37 cellular contexts compared by ENCODE assay signal in genomic region chr7:105902325-105902911, GRCh38.
"Had no signal": no experiment of that assay in that cellular context is flagged by ENCODE, and none has a peak within 500 bp of the region (broad histone marks: within the 10 kb centered on the region; RNA-seq: fewer than 3 reads in every experiment).

No MANE protein-coding gene starts in this region.

- H3K9me3 ChIP-seq: ascending aorta had no signal

- H3K36me3 ChIP-seq: ascending aorta, cardiac muscle cell had no signal

- DNase-seq: activated CD4-positive, alpha-beta memory T cell treated with anti-CD3 and anti-CD28 coated beads, Interleukin-2, amount 10 ng/mL, durations not matched to agents 7 days and 5 days; activated CD4-positive, alpha-beta T cell treated with anti-CD3 and anti-CD28 coated beads for 1 hour; activated CD4-positive, alpha-beta T cell treated with anti-CD3 and anti-CD28 coated beads for 36 hours; activated CD4-positive, alpha-beta T cell treated with anti-CD3 and anti-CD28 coated beads for 48 hours; activated CD4-positive, alpha-beta T cell treated with anti-CD3 and anti-CD28 coated beads, Interleukin-2, amount 10 ng/mL, durations not matched to agents 7 days and 5 days; activated CD4-positive, alpha-beta T cell treated with anti-CD3 and anti-CD28 coated beads, Interleukin-2, amount 50 U/mL, for 48 hours; activated CD4-positive, CD25-positive, alpha-beta regulatory T cell; activated CD8-positive, alpha-beta memory T cell treated with anti-CD3 and anti-CD28 coated beads for 24 hours; activated CD8-positive, alpha-beta memory T cell treated with anti-CD3 and anti-CD28 coated beads, Interleukin-2, amount 10 ng/mL, durations not matched to agents 7 days and 5 days; activated CD8-positive, alpha-beta memory T cell treated with anti-CD3 and anti-CD28 coated beads, Interleukin-2, amount 50 U/mL, for 48 hours; activated CD8-positive, alpha-beta T cell treated with anti-CD3 and anti-CD28 coated beads, Interleukin-2, amount 10 ng/mL, durations not matched to agents 7 days and 5 days; activated effector memory CD4-positive, alpha-beta T cell treated with Interleukin-2 at 50 U/mL for 16 hours; activated gamma-delta T cell; activated naive CD4-positive, alpha-beta T cell treated with anti-CD3 and anti-CD28 coated beads, Interleukin-2, amount 10 ng/mL, durations not matched to agents 7 days and 5 days; activated naive CD4-positive, alpha-beta T cell treated with Interleukin-2 at 50 U/mL for 16 hours; activated naive CD8-positive, alpha-beta T cell treated with anti-CD3 and anti-CD28 coated beads, Interleukin-2, amount 10 ng/mL, durations not matched to agents 7 days and 5 days; activated naive CD8-positive, alpha-beta T cell treated with anti-CD3 and anti-CD28 coated beads, Interleukin-2, amount 50 U/mL, for 24 hours; activated T-cell treated with anti-CD3 and anti-CD28 coated beads, Interleukin-2, amount 50 U/mL, for 24 hours; activated T-cell treated with anti-CD3 and anti-CD28 coated beads, Interleukin-2, amount 50 U/mL, for 48 hours; amygdala; anterior cingulate cortex; caudate nucleus; cerebellar nuclear complex; T-helper 2 cell; T-helper 9 cell had no signal

- H3K4me3 ChIP-seq: ascending aorta, cardiac muscle cell had no signal

- H3K9me3 Mint-ChIP-seq: activated CD4-positive, alpha-beta memory T cell treated with anti-CD3 and anti-CD28 coated beads, Interleukin-2, amount 10 ng/mL, durations not matched to agents 7 days and 5 days; activated CD4-positive, alpha-beta T cell treated with anti-CD3 and anti-CD28 coated beads, Interleukin-2, amount 10 ng/mL, durations not matched to agents 7 days and 5 days; activated naive CD4-positive, alpha-beta T cell treated with anti-CD3 and anti-CD28 coated beads, Interleukin-2, amount 10 ng/mL, durations not matched to agents 7 days and 5 days; activated naive CD4-positive, alpha-beta T cell treated with anti-CD3 and anti-CD28 coated beads, Interleukin-2, amount 50 U/mL, for 24 hours; activated naive CD8-positive, alpha-beta T cell treated with anti-CD3 and anti-CD28 coated beads, Interleukin-2, amount 10 ng/mL, durations not matched to agents 7 days and 5 days; activated naive CD8-positive, alpha-beta T cell treated with anti-CD3 and anti-CD28 coated beads, Interleukin-2, amount 50 U/mL, for 24 hours; activated T-cell treated with anti-CD3 and anti-CD28 coated beads, Interleukin-2, amount 50 U/mL, for 24 hours; activated T-helper 2 cell treated with anti-CD3 and anti-CD28 coated beads, Interferon-gamma antibody, Interleukin-2, Interleukin-4, amounts not matched to agents 10 μg/mL and 5 μg/mL and 100 μg/mL, durations not matched to agents 14 hours and 24 hours and 36 hours; central memory CD8-positive, alpha-beta T cell; T-helper 2 cell treated with Interferon-gamma antibody and Interleukin-4, amounts not matched to agents 5 μg/mL and 100 μg/mL, for 36 hours had no signal

- ATAC-seq: activated CD4-positive, alpha-beta T cell treated with anti-CD3 and anti-CD28 coated beads for 36 hours; activated CD4-positive, CD25-positive, alpha-beta regulatory T cell treated with anti-CD3 and anti-CD28 coated beads, Interleukin-2, amount 50 U/mL, for 24 hours; activated CD8-positive, alpha-beta memory T cell treated with anti-CD3 and anti-CD28 coated beads, Interleukin-2, amount 10 ng/mL, durations not matched to agents 7 days and 5 days; activated CD8-positive, alpha-beta T cell treated with anti-CD3 and anti-CD28 coated beads, Interleukin-2, amount 10 ng/mL, durations not matched to agents 7 days and 5 days; activated naive CD8-positive, alpha-beta T cell treated with anti-CD3 and anti-CD28 coated beads, Interleukin-2, amount 50 U/mL, for 24 hours had no signal

- H3K36me3 Mint-ChIP-seq: activated CD8-positive, alpha-beta memory T cell treated with anti-CD3 and anti-CD28 coated beads, Interleukin-2, amount 10 ng/mL, durations not matched to agents 7 days and 5 days; activated naive CD4-positive, alpha-beta T cell treated with anti-CD3 and anti-CD28 coated beads, Interleukin-2, amount 10 ng/mL, durations not matched to agents 7 days and 5 days; activated naive CD8-positive, alpha-beta T cell treated with anti-CD3 and anti-CD28 coated beads, Interleukin-2, amount 10 ng/mL, durations not matched to agents 7 days and 5 days; brain had no signal

- H3K27ac Mint-ChIP-seq: activated CD4-positive, alpha-beta memory T cell treated with anti-CD3 and anti-CD28 coated beads, Interleukin-2, amount 10 ng/mL, durations not matched to agents 7 days and 5 days; activated CD4-positive, alpha-beta T cell treated with anti-CD3 and anti-CD28 coated beads for 36 hours; activated CD4-positive, alpha-beta T cell treated with anti-CD3 and anti-CD28 coated beads, Interleukin-2, amount 10 ng/mL, durations not matched to agents 7 days and 5 days; activated CD8-positive, alpha-beta memory T cell treated with anti-CD3 and anti-CD28 coated beads, Interleukin-2, amount 10 ng/mL, durations not matched to agents 7 days and 5 days; activated CD8-positive, alpha-beta T cell treated with anti-CD3 and anti-CD28 coated beads, Interleukin-2, amount 10 ng/mL, durations not matched to agents 7 days and 5 days; activated naive CD4-positive, alpha-beta T cell treated with anti-CD3 and anti-CD28 coated beads, Interleukin-2, amount 10 ng/mL, durations not matched to agents 7 days and 5 days; activated naive CD4-positive, alpha-beta T cell treated with anti-CD3 and anti-CD28 coated beads, Interleukin-2, amount 50 U/mL, for 24 hours; activated naive CD8-positive, alpha-beta T cell; activated naive CD8-positive, alpha-beta T cell treated with anti-CD3 and anti-CD28 coated beads, Interleukin-2, amount 10 ng/mL, durations not matched to agents 7 days and 5 days; activated naive CD8-positive, alpha-beta T cell treated with anti-CD3 and anti-CD28 coated beads, Interleukin-2, amount 50 U/mL, for 24 hours; activated T-cell treated with anti-CD3 and anti-CD28 coated beads, Interleukin-2, amount 50 U/mL, for 24 hours; activated T-helper 2 cell treated with anti-CD3 and anti-CD28 coated beads, Interferon-gamma antibody, Interleukin-2, Interleukin-4, amounts not matched to agents 10 μg/mL and 5 μg/mL and 100 μg/mL, durations not matched to agents 14 hours and 24 hours and 36 hours; T-helper 2 cell treated with Interferon-gamma antibody and Interleukin-4, amounts not matched to agents 5 μg/mL and 100 μg/mL, for 36 hours had no signal

- FAIRE-seq: bronchial epithelial cell, TTC549 had no signal

- H3K4me1 Mint-ChIP-seq: activated CD4-positive, alpha-beta memory T cell treated with anti-CD3 and anti-CD28 coated beads, Interleukin-2, amount 10 ng/mL, durations not matched to agents 7 days and 5 days; activated CD8-positive, alpha-beta memory T cell treated with anti-CD3 and anti-CD28 coated beads, Interleukin-2, amount 10 ng/mL, durations not matched to agents 7 days and 5 days; activated naive CD8-positive, alpha-beta T cell treated with anti-CD3 and anti-CD28 coated beads, Interleukin-2, amount 10 ng/mL, durations not matched to agents 7 days and 5 days; activated naive CD8-positive, alpha-beta T cell treated with anti-CD3 and anti-CD28 coated beads, Interleukin-2, amount 50 U/mL, for 24 hours had no signal

- H3K4me3 Mint-ChIP-seq: activated CD4-positive, alpha-beta memory T cell treated with anti-CD3 and anti-CD28 coated beads, Interleukin-2, amount 10 ng/mL, durations not matched to agents 7 days and 5 days; activated CD4-positive, alpha-beta T cell treated with anti-CD3 and anti-CD28 coated beads for 36 hours; activated CD4-positive, alpha-beta T cell treated with anti-CD3 and anti-CD28 coated beads, Interleukin-2, amount 10 ng/mL, durations not matched to agents 7 days and 5 days; activated CD8-positive, alpha-beta memory T cell treated with anti-CD3 and anti-CD28 coated beads, Interleukin-2, amount 10 ng/mL, durations not matched to agents 7 days and 5 days; activated CD8-positive, alpha-beta T cell treated with anti-CD3 and anti-CD28 coated beads, Interleukin-2, amount 10 ng/mL, durations not matched to agents 7 days and 5 days; activated naive CD4-positive, alpha-beta T cell treated with anti-CD3 and anti-CD28 coated beads, Interleukin-2, amount 10 ng/mL, durations not matched to agents 7 days and 5 days; activated naive CD4-positive, alpha-beta T cell treated with anti-CD3 and anti-CD28 coated beads, Interleukin-2, amount 50 U/mL, for 24 hours; activated naive CD8-positive, alpha-beta T cell; activated naive CD8-positive, alpha-beta T cell treated with anti-CD3 and anti-CD28 coated beads, Interleukin-2, amount 10 ng/mL, durations not matched to agents 7 days and 5 days; activated naive CD8-positive, alpha-beta T cell treated with anti-CD3 and anti-CD28 coated beads, Interleukin-2, amount 50 U/mL, for 24 hours; activated T-cell treated with anti-CD3 and anti-CD28 coated beads, Interleukin-2, amount 50 U/mL, for 24 hours; brain; central memory CD8-positive, alpha-beta T cell; T-helper 2 cell treated with Interferon-gamma antibody and Interleukin-4, amounts not matched to agents 5 μg/mL and 100 μg/mL, for 36 hours had no signal

- H3K27me3 ChIP-seq: ascending aorta, cardiac muscle cell had no signal

- H3K27ac ChIP-seq: ascending aorta, cardiac muscle cell, VCaP had no signal

- H3K27me3 Mint-ChIP-seq: activated CD4-positive, alpha-beta memory T cell treated with anti-CD3 and anti-CD28 coated beads, Interleukin-2, amount 10 ng/mL, durations not matched to agents 7 days and 5 days; activated CD4-positive, alpha-beta T cell treated with anti-CD3 and anti-CD28 coated beads for 36 hours; activated naive CD4-positive, alpha-beta T cell treated with anti-CD3 and anti-CD28 coated beads, Interleukin-2, amount 50 U/mL, for 24 hours; activated naive CD8-positive, alpha-beta T cell; activated naive CD8-positive, alpha-beta T cell treated with anti-CD3 and anti-CD28 coated beads, Interleukin-2, amount 50 U/mL, for 24 hours; activated T-cell treated with anti-CD3 and anti-CD28 coated beads, Interleukin-2, amount 50 U/mL, for 24 hours; central memory CD8-positive, alpha-beta T cell had no signal

- H3K4me1 ChIP-seq: ascending aorta had no signal
